ENCODE assay signal across 34 cellular contexts in genomic region chr10:114019226-114019625, GRCh38.
"Had no signal": no experiment of that assay in that cellular context is flagged by ENCODE, and none has a peak within 500 bp of the region (broad histone marks: within the 10 kb centered on the region; RNA-seq: fewer than 3 reads in every experiment).

No MANE protein-coding gene starts in this region.

- H3K36me3 ChIP-seq: MG63 had no signal

- DNase-seq: Karpas-422, Kasumi-1, MG63, MM.1S, MV-4-11, NCI-H1048, NCI-H1092, NCI-H1092 treated with DMSO at 0.1 percent for 48 hours, NCI-H1105, NCI-H1105 treated with DMSO at 0.1 percent for 48 hours, NCI-H1417, NCI-H1417 treated with DMSO at 0.1 percent for 48 hours, NCI-H1436, NCI-H1436 treated with DMSO at 0.1 percent for 48 hours, NCI-H146, NCI-H1694, NCI-H1694 treated with DMSO at 0.1 percent for 48 hours, NCI-H187, NCI-H187 treated with DMSO at 0.1 percent for 48 hours, NCI-H1930, NCI-H2029 treated with DMSO at 0.1 percent for 48 hours, NCI-H2081, NCI-H2081 treated with DMSO at 0.1 percent for 48 hours, NCI-H2107, NCI-H2171, NCI-H2171 treated with DMSO at 0.1 percent for 48 hours, NCI-H2227 treated with DMSO at 0.1 percent for 48 hours, NCI-H226, NCI-H345, NCI-H446, NCI-H446 treated with DMSO at 0.1 percent for 48 hours, NCI-H510A, NCI-H510A treated with DMSO at 0.1 percent for 48 hours, NCI-H524 had no signal

- H3K4me3 ChIP-seq: MG63 had no signal
